Comparison of ENCODE assay signal across 1 cellular context in the genomic region with DNA sequence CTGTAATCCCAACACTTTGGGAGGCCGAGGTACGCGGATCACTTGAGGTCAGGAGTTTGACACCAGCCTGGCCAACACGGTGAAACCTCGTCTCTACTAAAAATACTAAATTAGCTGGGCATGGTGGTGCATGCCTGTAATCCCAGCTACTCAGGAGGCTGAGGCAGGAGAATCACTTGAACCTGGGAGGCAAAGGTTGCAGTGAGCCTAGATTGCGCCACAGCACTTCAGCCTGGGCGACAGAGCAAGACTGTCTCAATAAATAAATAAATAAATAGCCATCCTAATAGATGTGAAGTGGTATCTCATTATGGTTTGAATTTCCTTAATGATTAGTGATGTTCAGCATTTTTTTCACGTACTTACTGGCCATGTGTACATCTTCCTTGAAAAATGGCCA. TPM values are rescaled to one million over a fixed set of nuclear protein-coding genes. Genes with fewer than 3 reads are reported as not detected.
"Had no signal": no experiment of that assay in that cellular context is flagged by ENCODE, and none has a peak within 500 bp of the region (broad histone marks: within the 10 kb centered on the region; RNA-seq: fewer than 3 reads in every experiment).

No MANE protein-coding gene starts in this region.

RNA-seq across cellular contexts. Expression of gene MARVELD2, which starts 35.6 kb away (rescaled TPM):
- polyA plus RNA-seq: immature natural killer cell had no signal
